Comparison of ENCODE assay signal across 21 cellular contexts in genomic region chr15:22889146-22889818, GRCh38.
"Had no signal": no experiment of that assay in that cellular context is flagged by ENCODE, and none has a peak within 500 bp of the region (broad histone marks: within the 10 kb centered on the region; RNA-seq: fewer than 3 reads in every experiment).

No MANE protein-coding gene starts in this region.

- ATAC-seq: activated CD8-positive, alpha-beta T cell treated with anti-CD3 and anti-CD28 coated beads, Interleukin-2, amount 10 ng/mL, durations not matched to agents 7 days and 5 days; heart right ventricle; left lung; natural killer cell treated with Interleukin-12 subunit alpha and Interleukin-12 subunit beta and Interleukin-15 and Interleukin-18, amount 100 ng/mL, for 72 hours; right lobe of liver; stimulated activated naive B cell treated with anti-CD40 and anti-IgM and Interleukin-4, amounts not matched to agents 10 μg/mL and 1 μg/mL and 100 μg/mL, for 72 hours had no signal

- H3K79me2 ChIP-seq: parathyroid adenoma had no signal

- H3K4me3 ChIP-seq: esophagus muscularis mucosa, heart right ventricle, left lung, right lobe of liver, skin epidermis had no signal

- FAIRE-seq: colon, endothelial cell of umbilical vein had no signal

- H3K4me1 ChIP-seq: esophagus muscularis mucosa, left lung, parathyroid adenoma, right lobe of liver had no signal

- H2AFZ ChIP-seq: parathyroid adenoma had no signal

- H3K36me3 ChIP-seq: neutrophil had no signal

- H3K9ac ChIP-seq: parathyroid adenoma had no signal

- H3K27me3 ChIP-seq: esophagus muscularis mucosa, heart right ventricle, left lung, neutrophil, right lobe of liver had no signal

- H3K9me3 ChIP-seq: esophagus muscularis mucosa, heart right ventricle, left lung, neutrophil, right lobe of liver had no signal

- H3K27ac ChIP-seq: esophagus muscularis mucosa, left lung, neutrophil, parathyroid adenoma, right lobe of liver had no signal

- DNase-seq: activated CD4-positive, alpha-beta T cell treated with anti-CD3 and anti-CD28 coated beads for 1 hour; activated CD4-positive, alpha-beta T cell treated with anti-CD3 and anti-CD28 coated beads, Interleukin-2, amount 50 U/mL, for 1 hour; activated CD8-positive, alpha-beta T cell treated with anti-CD3 and anti-CD28 coated beads, Interleukin-2, amount 10 ng/mL, durations not matched to agents 7 days and 5 days; activated gamma-delta T cell; activated naive CD4-positive, alpha-beta T cell treated with anti-CD3 and anti-CD28 coated beads, Interleukin-2, amount 50 U/mL, for 16 hours; aorta; caudate nucleus; effector memory CD4-positive, alpha-beta T cell; heart right ventricle; left lung; right lobe of liver; stimulated activated naive B cell treated with anti-CD40 and anti-IgM and Interleukin-4, amounts not matched to agents 10 μg/mL and 1 μg/mL and 100 μg/mL, for 72 hours; T-helper 1 cell; T-helper 9 cell had no signal
